1 cellular context compared by ENCODE assay signal in the genomic region with DNA sequence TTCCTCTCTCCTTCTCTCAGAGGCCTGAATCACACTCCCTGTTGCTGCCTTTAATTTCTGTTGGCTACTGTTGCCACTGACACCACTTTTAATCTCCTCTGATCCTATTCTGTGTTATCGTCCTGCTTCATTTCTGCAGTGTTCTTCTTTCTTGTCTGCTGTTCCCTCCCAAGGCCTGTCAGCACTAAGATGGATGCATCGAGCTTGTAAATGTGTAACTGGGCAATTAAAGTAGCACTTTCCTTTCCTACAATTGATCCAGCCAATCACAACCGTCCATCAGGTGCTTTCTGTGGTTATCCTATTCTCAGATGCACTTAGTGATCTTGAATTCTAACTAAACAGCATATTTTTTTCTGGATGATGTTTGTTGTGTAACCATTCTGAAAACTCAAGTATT.
TF ChIP-seq lines count a peak whose summit lies in the region.

No MANE protein-coding gene starts in this region.

TF ChIP-seq in GM12878, 131 proteins besides CTCF, POLR2A, EP300 and RAD21:
- TF ChIP-seq BHLHE40 (IDR thresholded peaks at IDR 0.05; ENCODE audit: borderline replicate concordance in 1 of 2, low read depth in 2 of 2, low read length in 1 of 2) = no peak
- no peak for TF ChIP-seq SPI1 (IDR thresholded peaks at IDR 0.05; ENCODE audit: borderline replicate concordance, insufficient read depth, low read depth, low read length)
- no peak for TF ChIP-seq IKZF1 (conservative IDR thresholded peaks at IDR 0.05)
- TF ChIP-seq, protein P1, sequence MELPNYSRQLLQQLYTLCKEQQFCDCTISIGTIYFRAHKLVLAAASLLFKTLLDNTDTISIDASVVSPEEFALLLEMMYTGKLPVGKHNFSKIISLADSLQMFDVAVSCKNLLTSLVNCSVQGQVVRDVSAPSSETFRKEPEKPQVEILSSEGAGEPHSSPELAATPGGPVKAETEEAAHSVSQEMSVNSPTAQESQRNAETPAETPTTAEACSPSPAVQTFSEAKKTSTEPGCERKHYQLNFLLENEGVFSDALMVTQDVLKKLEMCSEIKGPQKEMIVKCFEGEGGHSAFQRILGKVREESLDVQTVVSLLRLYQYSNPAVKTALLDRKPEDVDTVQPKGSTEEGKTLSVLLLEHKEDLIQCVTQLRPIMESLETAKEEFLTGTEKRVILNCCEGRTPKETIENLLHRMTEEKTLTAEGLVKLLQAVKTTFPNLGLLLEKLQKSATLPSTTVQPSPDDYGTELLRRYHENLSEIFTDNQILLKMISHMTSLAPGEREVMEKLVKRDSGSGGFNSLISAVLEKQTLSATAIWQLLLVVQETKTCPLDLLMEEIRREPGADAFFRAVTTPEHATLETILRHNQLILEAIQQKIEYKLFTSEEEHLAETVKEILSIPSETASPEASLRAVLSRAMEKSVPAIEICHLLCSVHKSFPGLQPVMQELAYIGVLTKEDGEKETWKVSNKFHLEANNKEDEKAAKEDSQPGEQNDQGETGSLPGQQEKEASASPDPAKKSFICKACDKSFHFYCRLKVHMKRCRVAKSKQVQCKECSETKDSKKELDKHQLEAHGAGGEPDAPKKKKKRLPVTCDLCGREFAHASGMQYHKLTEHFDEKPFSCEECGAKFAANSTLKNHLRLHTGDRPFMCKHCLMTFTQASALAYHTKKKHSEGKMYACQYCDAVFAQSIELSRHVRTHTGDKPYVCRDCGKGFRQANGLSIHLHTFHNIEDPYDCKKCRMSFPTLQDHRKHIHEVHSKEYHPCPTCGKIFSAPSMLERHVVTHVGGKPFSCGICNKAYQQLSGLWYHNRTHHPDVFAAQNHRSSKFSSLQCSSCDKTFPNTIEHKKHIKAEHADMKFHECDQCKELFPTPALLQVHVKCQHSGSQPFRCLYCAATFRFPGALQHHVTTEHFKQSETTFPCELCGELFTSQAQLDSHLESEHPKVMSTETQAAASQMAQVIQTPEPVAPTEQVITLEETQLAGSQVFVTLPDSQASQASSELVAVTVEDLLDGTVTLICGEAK (IDR thresholded peaks at IDR 0.05; ENCODE audit: borderline replicate concordance) = no peak
- TF ChIP-seq NR2C2 (IDR thresholded peaks at IDR 0.05; ENCODE audit: borderline replicate concordance, control insufficient read depth, insufficient read length, low read depth) = no peak
- no peak for TF ChIP-seq TAF1 (IDR thresholded peaks at IDR 0.05; ENCODE audit: borderline replicate concordance, low read depth, low read length)
- TF ChIP-seq HCFC1 (IDR thresholded peaks at IDR 0.05; ENCODE audit: low read length) = no peak
- TF ChIP-seq, protein P2, sequence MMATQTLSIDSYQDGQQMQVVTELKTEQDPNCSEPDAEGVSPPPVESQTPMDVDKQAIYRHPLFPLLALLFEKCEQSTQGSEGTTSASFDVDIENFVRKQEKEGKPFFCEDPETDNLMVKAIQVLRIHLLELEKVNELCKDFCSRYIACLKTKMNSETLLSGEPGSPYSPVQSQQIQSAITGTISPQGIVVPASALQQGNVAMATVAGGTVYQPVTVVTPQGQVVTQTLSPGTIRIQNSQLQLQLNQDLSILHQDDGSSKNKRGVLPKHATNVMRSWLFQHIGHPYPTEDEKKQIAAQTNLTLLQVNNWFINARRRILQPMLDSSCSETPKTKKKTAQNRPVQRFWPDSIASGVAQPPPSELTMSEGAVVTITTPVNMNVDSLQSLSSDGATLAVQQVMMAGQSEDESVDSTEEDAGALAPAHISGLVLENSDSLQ (IDR thresholded peaks at IDR 0.05) = peak; percentile 40; the same call in 1 of the 2 replicates
- no peak for TF ChIP-seq ZZZ3 (IDR thresholded peaks at IDR 0.05; ENCODE audit: control insufficient read depth, insufficient read length, low read depth)
